In the genomic region with DNA sequence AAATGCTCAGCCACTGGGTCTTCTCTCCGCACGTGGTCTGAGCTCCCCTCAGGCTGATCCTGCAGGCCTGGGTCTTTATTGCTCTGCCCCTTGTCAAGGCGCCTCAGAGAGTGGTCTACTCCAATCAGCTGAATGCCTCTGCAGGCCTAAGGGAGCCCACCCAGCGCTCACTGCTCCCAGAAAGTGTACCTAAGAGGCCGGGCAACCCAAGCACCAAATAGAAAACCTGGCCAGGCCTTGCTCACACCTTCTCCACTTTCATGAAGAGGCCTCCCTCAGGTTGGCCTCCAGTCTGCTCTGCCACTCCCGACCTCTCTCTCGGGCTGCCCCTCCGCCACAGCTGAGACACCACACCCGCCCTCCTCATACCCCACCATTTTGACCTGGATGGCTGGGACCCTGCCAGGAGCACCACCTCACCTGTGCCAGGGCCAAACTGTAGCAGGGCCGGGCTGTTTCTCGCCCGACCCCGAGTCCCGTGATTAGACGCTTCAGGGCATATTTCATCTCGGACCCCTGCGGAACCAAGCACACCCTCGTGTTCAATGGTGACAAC, we compare ENCODE assay signal across 8 cellular contexts. TPM values are rescaled to one million over a fixed set of nuclear protein-coding genes. Genes with fewer than 3 reads are reported as not detected.
DNase-seq lines count a peak whose midpoint lies in the region; ATAC-seq and TF ChIP-seq lines count a peak whose summit lies in the region.

No MANE protein-coding gene starts in this region.

- TF ChIP-seq EP300 in sigmoid colon (IDR thresholded peaks at IDR 0.05): no peak

- H3K27me3 ChIP-seq in SJCRH30 (no peaks in the 10 kb centered on the region), sigmoid colon (no peaks in the 10 kb centered on the region)

- no peak for DNase-seq in SJCRH30
- DNase-seq in foreskin fibroblast: no peak
- DNase-seq in sigmoid colon: peak; percentile 64
- DNase-seq in COLO668 (lab: John Stamatoyannopoulos, UW; ENCODE audit: unreplicated experiment): no peak
- no peak for DNase-seq in NCI-H226
- DNase-seq in HUDEP-2 (lab: John Stamatoyannopoulos, UW; ENCODE audit: unreplicated experiment in 76 of 76): no peak
- DNase-seq in T1000 (lab: John Stamatoyannopoulos, UW): no peak

- WGBS in sigmoid colon, 2 donors: 9 to 15% methylated on average over 18 of the region's 18 CpGs

- no peaks in the 10 kb centered on the region for H3K9me3 ChIP-seq in SJCRH30 (replicated peaks)
- no peaks in the 10 kb centered on the region for H3K9me3 ChIP-seq in sigmoid colon

- H3K36me3 ChIP-seq in SJCRH30 (peaks cover 7% of the 10 kb centered on the region; the same call in 1 of the 2 replicates), sigmoid colon (peaks cover 4 to 43% (median 24%) of the 10 kb centered on the region in 4 donors)

- TF ChIP-seq CTCF in foreskin fibroblast (IDR thresholded peaks at IDR 0.05; ENCODE audit: low read depth, low read length): no peak
- no peak for TF ChIP-seq CTCF in sigmoid colon (IDR thresholded peaks at IDR 0.05)

- ATAC-seq in GM18511 (IDR thresholded peaks at IDR 0.05; ENCODE audit: unreplicated experiment): peak; percentile 17

- no peaks in the 10 kb centered on the region for H3K4me1 ChIP-seq in SJCRH30
- peaks cover 0 to 23% (median 20%) of the 10 kb centered on the region in 4 donors for H3K4me1 ChIP-seq in sigmoid colon

- TF ChIP-seq POLR2A in sigmoid colon (IDR thresholded peaks at IDR 0.05): no peak

- no peak overlapping the region; the same call in 1 of the 2 replicates for H3K27ac ChIP-seq in SJCRH30
- peak overlapping the region; percentile 77 to 86 (median 83) for H3K27ac ChIP-seq in sigmoid colon

- intact Hi-C loops in sigmoid colon (cut with DNase I): no loop called here

- H3K4me3 ChIP-seq in SJCRH30 (peak overlapping the region; percentile 72), foreskin fibroblast (ENCODE audit: low read depth in 1 of 2, low read length in 2 of 2) (peak overlapping the region; percentile 78 to 88), sigmoid colon (peak overlapping the region; percentile 83 to 88 (median 85))

RNA-seq across cellular contexts. Expression of gene MYBBP1A, which starts 0.7 kb away (rescaled TPM):
- total RNA-seq in SJCRH30 (2014; rRNA removed; shearing (Covaris generic)): 37.0 and 40.3 TPM in 2 replicates
- total RNA-seq in sigmoid colon: 10 to 100 TPM; 23.2 to 32.4 (median 27.4) TPM
- polyA plus RNA-seq in sigmoid colon: 10 to 100 TPM in 1 of 3 donors, 1 to 10 TPM in 2; 6.6 to 44.5 (median 7.4) TPM

RNA-seq across cellular contexts. Expression of gene GGT6, which starts 5.9 kb away (rescaled TPM):
- total RNA-seq in SJCRH30 (2014; rRNA removed; shearing (Covaris generic)): not detected in 2 replicates
- total RNA-seq in sigmoid colon: 1 to 10 TPM in 1 of 4 donors, under 1 TPM in 1, not detected in 2; 0.71 to 3.0 TPM
- 10 to 100 TPM; 22.2 to 94.4 (median 28.4) TPM for polyA plus RNA-seq in sigmoid colon

RNA-seq across cellular contexts. Expression of gene SMTNL2, which starts 29.8 kb away (rescaled TPM):
- 0.23 TPM in 1 of 2 replicates, not detected in the other for total RNA-seq in SJCRH30 (2014; rRNA removed; shearing (Covaris generic))
- total RNA-seq in sigmoid colon: 1 to 10 TPM in 3 of 4 donors, under 1 TPM in 1; 0.33 to 1.9 (median 1.6) TPM
- under 1 TPM in 2 of 3 donors, not detected in 1; 0.45 to 0.60 TPM for polyA plus RNA-seq in sigmoid colon

RNA-seq across cellular contexts. Expression of gene SPNS2, which starts 55.8 kb away (rescaled TPM):
- 0.08 TPM in 1 of 2 replicates, not detected in the other for total RNA-seq in SJCRH30 (2014; rRNA removed; shearing (Covaris generic))
- 10 to 100 TPM in 1 of 4 donors, 1 to 10 TPM in 3; 5.3 to 10.8 (median 8.3) TPM for total RNA-seq in sigmoid colon
- 10 to 100 TPM in 2 of 3 donors, 1 to 10 TPM in 1; 6.6 to 40.5 (median 12.0) TPM for polyA plus RNA-seq in sigmoid colon
